ENCODE assay signal across 8 cellular contexts in the genomic region with DNA sequence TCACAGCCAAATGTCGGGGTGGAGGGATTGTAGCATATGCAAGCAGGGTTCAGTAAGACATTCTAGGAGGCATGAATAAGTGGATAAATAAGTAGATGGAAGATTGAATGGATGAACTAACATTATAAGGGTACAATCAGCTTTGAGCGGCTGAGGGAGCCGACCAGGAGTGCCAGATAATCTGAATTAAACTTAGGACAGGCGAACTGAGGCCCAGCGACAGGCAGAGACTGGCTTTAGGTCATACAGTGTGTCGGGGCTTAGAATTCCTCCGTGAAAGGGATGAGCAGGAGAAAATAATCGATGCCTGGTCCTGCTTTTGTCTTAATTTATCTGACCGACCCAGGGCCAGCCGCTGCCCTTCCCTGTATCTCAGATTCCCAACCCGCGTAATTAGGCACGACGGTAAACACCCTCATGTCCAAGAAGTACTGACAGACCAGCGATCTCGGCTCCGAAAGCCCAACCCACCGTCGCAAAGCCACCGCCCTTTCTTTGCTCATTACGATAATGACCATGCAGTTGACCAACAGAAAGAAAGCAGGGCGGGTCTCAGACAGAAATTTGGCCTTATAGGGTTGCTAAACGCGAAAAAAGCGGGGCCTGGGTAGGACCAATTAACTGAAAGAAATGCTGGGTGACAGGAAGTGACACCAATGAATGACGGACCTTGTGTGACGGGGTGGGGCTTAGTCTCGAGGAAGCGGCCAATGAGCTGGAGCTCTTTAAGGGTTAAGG. TPM values are rescaled to one million over a fixed set of nuclear protein-coding genes. Genes with fewer than 3 reads are reported as not detected.
DNase-seq lines count a peak whose midpoint lies in the region; ATAC-seq and TF ChIP-seq lines count a peak whose summit lies in the region.

No MANE protein-coding gene starts in this region.

- peak; percentile 97 for DNase-seq in BJ (ENCODE audit: low read depth)
- DNase-seq in NCI-H460 (ENCODE audit: extremely low read depth, low read depth) = peak; percentile 98
- DNase-seq in activated CD4-positive, alpha-beta T cell treated with anti-CD3 and anti-CD28 coated beads for 1 hour = peak; percentile 75
- peak; percentile 100 for DNase-seq in dedifferentiated amniotic fluid mesenchymal stem cell (ENCODE audit: extremely low spot score)
- peak; percentile 100 for DNase-seq in left kidney (ENCODE audit: low read depth, low spot score)
- DNase-seq in stimulated activated CD4-positive, alpha-beta T cell treated with anti-CD3 and anti-CD28 coated beads, Interleukin-2, amount 100 ng/mL, for 24 hours = peak; percentile 79 to 86

- peak; percentile 86 for TF ChIP-seq POLR2A in GM19193 (IDR thresholded peaks at IDR 0.05; ENCODE audit: extremely low read depth, insufficient read depth, insufficient read length)

- peaks cover 12% of the 10 kb centered on the region for H3K36me3 ChIP-seq in BJ (ENCODE audit: control insufficient read depth, insufficient read depth, low read length)

- peak overlapping the region; percentile 63 for H3K4me3 ChIP-seq in BJ (ENCODE audit: low read depth, low read length)

- ATAC-seq in HG03432 (IDR thresholded peaks at IDR 0.05; ENCODE audit: unreplicated experiment) = peak; percentile 86

- POLR2A ChIA-PET in BJ (lab: Charles Lee) = interaction anchor here (0.6 to 1.8 kb wide), 3 partner anchors 12 to 41 kb away, joined by 3 to 10 read pairs (median 4); no protein-coding TSS in a partner anchor

- CTCF ChIA-PET in BJ (lab: Yijun Ruan, JAX) = interaction anchor here (1.1 to 3.8 kb wide), 3 partner anchors 32 to 125 kb away, joined by 3 to 17 read pairs (median 6); no protein-coding TSS in a partner anchor

- no peak for TF ChIP-seq CTCF in BJ (IDR thresholded peaks at IDR 0.05; ENCODE audit: insufficient read depth, low read depth, low read length)

- no peaks in the 10 kb centered on the region for H3K27me3 ChIP-seq in BJ (ENCODE audit: control insufficient read depth, insufficient read depth, low read length)

RNA-seq across cellular contexts. Expression of gene ANAPC15, which starts 0.5 kb away (rescaled TPM):
- 51.5 and 54.3 TPM in 2 replicates for polyA plus RNA-seq in BJ (2011; rRNA removed)
- 24.2 and 34.7 TPM in 2 replicates for polyA minus RNA-seq in BJ (2011; rRNA and poly(A)+ RNA removed)
- 30.9 and 37.6 TPM in 2 replicates for total RNA-seq in NCI-H460 (2014; rRNA removed; shearing (Covaris generic))
- 22.5 and 28.5 TPM in 2 replicates for polyA plus RNA-seq in NCI-H460 (2014; cell fraction: nucleus; rRNA removed)

RNA-seq across cellular contexts. Expression of gene TOMT, which starts 6.2 kb away (rescaled TPM):
- not detected in 2 replicates for polyA plus RNA-seq in BJ (2011; rRNA removed)
- polyA minus RNA-seq in BJ (2011; rRNA and poly(A)+ RNA removed) = not detected in 2 replicates
- total RNA-seq in NCI-H460 (2014; rRNA removed; shearing (Covaris generic)) = not detected in 2 replicates
- 0.21 TPM in 1 of 2 replicates, not detected in the other for polyA plus RNA-seq in NCI-H460 (2014; cell fraction: nucleus; rRNA removed)

RNA-seq across cellular contexts. Expression of gene LAMTOR1, which starts 8.9 kb away (rescaled TPM):
- polyA plus RNA-seq in BJ (2011; rRNA removed) = 105 and 145 TPM in 2 replicates
- 162 and 286 TPM in 2 replicates for polyA minus RNA-seq in BJ (2011; rRNA and poly(A)+ RNA removed)
- total RNA-seq in NCI-H460 (2014; rRNA removed; shearing (Covaris generic)) = 49.7 and 51.6 TPM in 2 replicates
- polyA plus RNA-seq in NCI-H460 (2014; cell fraction: nucleus; rRNA removed) = 45.6 and 76.8 TPM in 2 replicates

RNA-seq across cellular contexts. Expression of gene FOLR3, which starts 23.6 kb away (rescaled TPM):
- polyA plus RNA-seq in BJ (2011; rRNA removed) = 0.85 and 0.89 TPM in 2 replicates
- 0.41 and 0.43 TPM in 2 replicates for polyA minus RNA-seq in BJ (2011; rRNA and poly(A)+ RNA removed)
- total RNA-seq in NCI-H460 (2014; rRNA removed; shearing (Covaris generic)) = not detected in 2 replicates
- not detected in 2 replicates for polyA plus RNA-seq in NCI-H460 (2014; cell fraction: nucleus; rRNA removed)

RNA-seq across cellular contexts. Expression of gene LRRC51, which starts 31.3 kb away (rescaled TPM):
- polyA plus RNA-seq in BJ (2011; rRNA removed) = 9.8 TPM in 2 replicates
- 4.2 and 10.7 TPM in 2 replicates for polyA minus RNA-seq in BJ (2011; rRNA and poly(A)+ RNA removed)
- total RNA-seq in NCI-H460 (2014; rRNA removed; shearing (Covaris generic)) = 6.7 and 7.5 TPM in 2 replicates
- 3.7 and 4.9 TPM in 2 replicates for polyA plus RNA-seq in NCI-H460 (2014; cell fraction: nucleus; rRNA removed)

Comparison
In these comparisons a context has a peak if more than half of its experiments do, and no peak if none do; other contexts are left out.
1. Peak in every context shown above with its lines: DNase-seq, ATAC-seq and H3K4me3 ChIP-seq.